32 cellular contexts compared by ENCODE assay signal in genomic region chr12:9127484-9127883, GRCh38. TPM values are rescaled to one million over a fixed set of nuclear protein-coding genes. Genes with fewer than 3 reads are reported as not detected.
"Had no signal": no experiment of that assay in that cellular context is flagged by ENCODE, and none has a peak within 500 bp of the region (broad histone marks: within the 10 kb centered on the region; RNA-seq: fewer than 3 reads in every experiment).

No MANE protein-coding gene starts in this region.

- ATAC-seq: activated CD8-positive, alpha-beta T cell treated with anti-CD3 and anti-CD28 coated beads for 36 hours; activated T-cell treated with anti-CD3 and anti-CD28 coated beads, Interleukin-2, amount 50 U/mL, for 72 hours; activated T-helper 17 cell treated with anti-CD3 and anti-CD28 coated beads, Interleukin-2, amount 50 U/mL, for 72 hours; K562; Right ventricle myocardium inferior had no signal

- H3K27ac ChIP-seq: ascending aorta, cardiac muscle cell, PC-9, RWPE1, VCaP had no signal

- H3K27me3 ChIP-seq: ascending aorta, cardiac muscle cell had no signal

- H3K9me3 ChIP-seq: ascending aorta had no signal

- H3K4me3 ChIP-seq: ascending aorta, cardiac muscle cell, K562, PC-9 had no signal

- DNase-seq: activated B cell treated with CpG ODN at 0.5 μM for 24 hours; activated CD4-positive, alpha-beta T cell treated with anti-CD3 and anti-CD28 coated beads for 4 hours; activated CD4-positive, CD25-positive, alpha-beta regulatory T cell treated with anti-CD3 and anti-CD28 coated beads, Interleukin-2, amount 50 U/mL, for 72 hours; activated CD8-positive, alpha-beta T cell treated with anti-CD3 and anti-CD28 coated beads for 36 hours; activated effector memory CD4-positive, alpha-beta T cell treated with anti-CD3 and anti-CD28 coated beads, Interleukin-2, amount 50 U/mL, for 16 hours; activated naive CD4-positive, alpha-beta T cell; activated naive CD4-positive, alpha-beta T cell treated with anti-CD3 and anti-CD28 coated beads, Interleukin-2, amount 50 U/mL, for 16 hours; activated naive CD8-positive, alpha-beta T cell treated with anti-CD3 and anti-CD28 coated beads for 36 hours; activated T-cell treated with anti-CD3 and anti-CD28 coated beads, Interleukin-2, amount 50 U/mL, for 1 hour; activated T-cell treated with anti-CD3 and anti-CD28 coated beads, Interleukin-2, amount 50 U/mL, for 72 hours; amniotic stem cell; NCI-H1105; NCI-H1417 treated with DMSO at 0.1 percent for 48 hours; NCI-H187 treated with DMSO at 0.1 percent for 48 hours; NCI-H2081; NCI-H226; NCI-H446 treated with DMSO at 0.1 percent for 48 hours; NCI-H524; NCI-H69; PC-9; SW 1271; T-helper 1 cell; T-helper 2 cell; T-helper 9 cell had no signal

- H3K36me3 ChIP-seq: ascending aorta, cardiac muscle cell had no signal

RNA-seq across cellular contexts. Expression of gene A2M, which starts 11.8 kb away (rescaled TPM):
- total RNA-seq: activated B cell treated with CpG ODN at 0.5 μM for 24 hours; activated CD8-positive, alpha-beta memory T cell treated with anti-CD3 and anti-CD28 coated beads for 36 hours; activated CD8-positive, alpha-beta T cell treated with anti-CD3 and anti-CD28 coated beads for 36 hours; activated naive CD8-positive, alpha-beta T cell treated with anti-CD3 and anti-CD28 coated beads for 36 hours; PC-9 had no signal
